In genomic region chr4:18540349-18540748, GRCh38 we compare ENCODE assay signal across 29 cellular contexts.
"Had no signal": no experiment of that assay in that cellular context is flagged by ENCODE, and none has a peak within 500 bp of the region (broad histone marks: within the 10 kb centered on the region; RNA-seq: fewer than 3 reads in every experiment).

No MANE protein-coding gene starts in this region.

- ATAC-seq: stimulated activated effector memory CD8-positive, alpha-beta T cell treated with anti-CD3 and anti-CD28 coated beads, Interleukin-12 subunit alpha, Interleukin-12 subunit beta, amount 100 ng/mL, for 72 hours; stimulated activated memory B cell treated with anti-CD40 and anti-IgM and Interleukin-4, amounts not matched to agents 10 μg/mL and 1 μg/mL and 100 μg/mL, for 72 hours; stimulated activated naive B cell treated with anti-CD40 and anti-IgM and Interleukin-4, amounts not matched to agents 10 μg/mL and 1 μg/mL and 100 μg/mL, for 72 hours; stimulated activated naive CD8-positive, alpha-beta T cell treated with anti-CD3 and anti-CD28 coated beads, Interleukin-15, amount 100 ng/mL, for 72 hours; stimulated activated naive CD8-positive, alpha-beta T cell treated with anti-CD3 and anti-CD28 coated beads, Interleukin-15, Interleukin-2, amounts not matched to agents 100 U/mL and 50 U/mL, for 24 hours; upper lobe of right lung had no signal

- H3K27ac Mint-ChIP-seq: stimulated activated effector memory CD8-positive, alpha-beta T cell treated with anti-CD3 and anti-CD28 coated beads, Interleukin-12 subunit alpha, Interleukin-12 subunit beta, amount 100 ng/mL, for 72 hours; stimulated activated memory B cell treated with anti-CD40 and anti-IgM and Interleukin-4, amounts not matched to agents 10 μg/mL and 1 μg/mL and 100 μg/mL, for 72 hours; stimulated activated naive B cell treated with anti-CD40 and anti-IgM and Interleukin-4, amounts not matched to agents 10 μg/mL and 1 μg/mL and 100 μg/mL, for 72 hours; stimulated activated naive CD8-positive, alpha-beta T cell treated with anti-CD3 and anti-CD28 coated beads, Interleukin-15, amount 100 ng/mL, for 72 hours; stimulated activated naive CD8-positive, alpha-beta T cell treated with anti-CD3 and anti-CD28 coated beads, Interleukin-15, Interleukin-2, amounts not matched to agents 100 ng/mL and 50 ng/mL, for 24 hours; type B pancreatic cell had no signal

- H3K27me3 ChIP-seq: stomach, suprapubic skin, testis, thyroid gland, tibial artery, tibial nerve, upper lobe of left lung, upper lobe of right lung, uterus, vagina had no signal

- DNase-seq: stimulated activated CD4-positive, alpha-beta T cell treated with anti-CD3 and anti-CD28 coated beads, Interleukin-2, amount 100 ng/mL, for 48 hours; stimulated activated CD4-positive, alpha-beta T cell treated with anti-CD3 and anti-CD28 coated beads, Interleukin-4, amount 100 ng/mL, for 1 hour; stimulated activated CD4-positive, alpha-beta T cell treated with anti-CD3 and anti-CD28 coated beads, Interleukin-4, amount 100 ng/mL, for 24 hours; stimulated activated CD4-positive, alpha-beta T cell treated with anti-CD3 and anti-CD28 coated beads, Interleukin-4, amount 100 ng/mL, for 4 hours; stimulated activated CD8-positive, alpha-beta memory T cell treated with anti-CD3 and anti-CD28 coated beads, Interleukin-4, amount 100 ng/mL, for 48 hours; stimulated activated naive B cell treated with anti-CD40 and anti-IgM and Interleukin-4, amounts not matched to agents 10 μg/mL and 1 μg/mL and 100 μg/mL, for 72 hours; stimulated activated naive CD4-positive, alpha-beta T cell; stimulated activated naive CD4-positive, alpha-beta T cell treated with Interleukin-2 at 50 U/mL for 16 hours; stimulated activated naive CD8-positive, alpha-beta T cell treated with anti-CD3 and anti-CD28 coated beads, Interleukin-15, amount 100 ng/mL, for 72 hours; stimulated activated naive CD8-positive, alpha-beta T cell treated with anti-CD3 and anti-CD28 coated beads, Interleukin-15, Interleukin-2, amounts not matched to agents 100 U/mL and 50 U/mL, for 24 hours; stomach; substantia nigra; testis; thyroid gland; tibial artery; transverse colon; trophoblast cell; upper lobe of left lung; upper lobe of right lung; uterus had no signal

- H3K4me3 ChIP-seq: stomach, suprapubic skin, testis, thoracic aorta, thyroid gland, tibial artery, tibial nerve, transverse colon, upper lobe of left lung, upper lobe of right lung, uterus, vagina had no signal

- H3K36me3 ChIP-seq: stomach, suprapubic skin, thoracic aorta, thyroid gland, tibial artery, tibial nerve, transverse colon, upper lobe of left lung, upper lobe of right lung, uterus, vagina had no signal

- H3K9me3 ChIP-seq: stomach, suprapubic skin, testis, thoracic aorta, thyroid gland, tibial artery, tibial nerve, transverse colon, upper lobe of left lung, upper lobe of right lung, uterus, vagina had no signal

- H3K4me1 Mint-ChIP-seq: stimulated activated effector memory CD8-positive, alpha-beta T cell treated with anti-CD3 and anti-CD28 coated beads, Interleukin-12 subunit alpha, Interleukin-12 subunit beta, amount 100 ng/mL, for 72 hours; stimulated activated memory B cell treated with anti-CD40 and anti-IgM and Interleukin-4, amounts not matched to agents 10 μg/mL and 1 μg/mL and 100 μg/mL, for 72 hours; stimulated activated naive B cell treated with anti-CD40 and anti-IgM and Interleukin-4, amounts not matched to agents 10 μg/mL and 1 μg/mL and 100 μg/mL, for 72 hours; stimulated activated naive CD8-positive, alpha-beta T cell treated with anti-CD3 and anti-CD28 coated beads, Interleukin-15, amount 100 ng/mL, for 72 hours had no signal

- FAIRE-seq: urothelium cell line had no signal

- H3K27ac ChIP-seq: stomach, suprapubic skin, testis, thoracic aorta, thyroid gland, tibial artery, tibial nerve, transverse colon, upper lobe of left lung, upper lobe of right lung, uterus, vagina had no signal

- H3K36me3 Mint-ChIP-seq: stimulated activated effector memory CD8-positive, alpha-beta T cell treated with anti-CD3 and anti-CD28 coated beads, Interleukin-12 subunit alpha, Interleukin-12 subunit beta, amount 100 ng/mL, for 72 hours; stimulated activated memory B cell treated with anti-CD40 and anti-IgM and Interleukin-4, amounts not matched to agents 10 μg/mL and 1 μg/mL and 100 μg/mL, for 72 hours; stimulated activated naive B cell treated with anti-CD40 and anti-IgM and Interleukin-4, amounts not matched to agents 10 μg/mL and 1 μg/mL and 100 μg/mL, for 72 hours; type B pancreatic cell had no signal

- H3K4me1 ChIP-seq: stomach, suprapubic skin, testis, thyroid gland, tibial artery, tibial nerve, transverse colon, upper lobe of left lung, upper lobe of right lung, uterus, vagina had no signal

- H3K27me3 Mint-ChIP-seq: stimulated activated memory B cell treated with anti-CD40 and anti-IgM and Interleukin-4, amounts not matched to agents 10 μg/mL and 1 μg/mL and 100 μg/mL, for 72 hours; stimulated activated naive B cell treated with anti-CD40 and anti-IgM and Interleukin-4, amounts not matched to agents 10 μg/mL and 1 μg/mL and 100 μg/mL, for 72 hours; type B pancreatic cell had no signal

- H3K9me3 Mint-ChIP-seq: stimulated activated memory B cell treated with anti-CD40 and anti-IgM and Interleukin-4, amounts not matched to agents 10 μg/mL and 1 μg/mL and 100 μg/mL, for 72 hours; stimulated activated naive B cell treated with anti-CD40 and anti-IgM and Interleukin-4, amounts not matched to agents 10 μg/mL and 1 μg/mL and 100 μg/mL, for 72 hours; stimulated activated naive CD8-positive, alpha-beta T cell treated with anti-CD3 and anti-CD28 coated beads, Interleukin-15, amount 100 ng/mL, for 72 hours; stimulated activated naive CD8-positive, alpha-beta T cell treated with anti-CD3 and anti-CD28 coated beads, Interleukin-15, Interleukin-2, amounts not matched to agents 100 ng/mL and 50 ng/mL, for 24 hours; type B pancreatic cell had no signal

- H3K4me3 Mint-ChIP-seq: stimulated activated effector memory CD8-positive, alpha-beta T cell treated with anti-CD3 and anti-CD28 coated beads, Interleukin-12 subunit alpha, Interleukin-12 subunit beta, amount 100 ng/mL, for 72 hours; stimulated activated memory B cell treated with anti-CD40 and anti-IgM and Interleukin-4, amounts not matched to agents 10 μg/mL and 1 μg/mL and 100 μg/mL, for 72 hours; stimulated activated naive B cell treated with anti-CD40 and anti-IgM and Interleukin-4, amounts not matched to agents 10 μg/mL and 1 μg/mL and 100 μg/mL, for 72 hours; stimulated activated naive CD8-positive, alpha-beta T cell treated with anti-CD3 and anti-CD28 coated beads, Interleukin-15, amount 100 ng/mL, for 72 hours; stimulated activated naive CD8-positive, alpha-beta T cell treated with anti-CD3 and anti-CD28 coated beads, Interleukin-15, Interleukin-2, amounts not matched to agents 100 ng/mL and 50 ng/mL, for 24 hours; type B pancreatic cell had no signal
